ENCODE assay signal across 13 cellular contexts in genomic region chr10:35185260-35186034, GRCh38. TPM values are rescaled to one million over a fixed set of nuclear protein-coding genes. Genes with fewer than 3 reads are reported as not detected.
DNase-seq lines count a peak whose midpoint lies in the region; ATAC-seq, FAIRE-seq and TF ChIP-seq lines count a peak whose summit lies in the region.
"Had no signal": no experiment of that assay in that cellular context is flagged by ENCODE, and none has a peak within 500 bp of the region (broad histone marks: within the 10 kb centered on the region; RNA-seq: fewer than 3 reads in every experiment).

No MANE protein-coding gene starts in this region.

- 82 to 86% methylated on average over 8 of the region's 8 CpGs for WGBS in heart right ventricle, 2 donors
- 88% methylated on average over 8 of the region's 8 CpGs for WGBS in right cardiac atrium

- TF ChIP-seq CTCF in heart right ventricle (IDR thresholded peaks at IDR 0.05) (no peak), WTC11 (IDR thresholded peaks at IDR 0.05) (no peak), upper lobe of right lung (IDR thresholded peaks at IDR 0.05) (no peak)

- no peaks in the 10 kb centered on the region for H3K36me3 Mint-ChIP-seq in WTC11

- H3K36me3 ChIP-seq in heart right ventricle: peaks cover 0 to 6% (median 0%) of the 10 kb centered on the region in 9 donors
- H3K36me3 ChIP-seq in upper lobe of right lung: no peaks in the 10 kb centered on the region

- CTCF ChIA-PET in WTC11 (lab: Charles Lee): interaction anchor here (2.1 kb wide), 1 partner anchor 10 kb away, joined by 13 read pairs; no protein-coding TSS in a partner anchor

- no peak for DNase-seq in heart right ventricle
- DNase-seq in right cardiac atrium: no peak
- DNase-seq in H54 (ENCODE audit: insufficient read length, low spot score): no peak
- DNase-seq in WTC11 (ENCODE audit: low spot score): no peak
- DNase-seq in upper lobe of right lung: no peak
- DNase-seq in NCI-H1694 (lab: John Stamatoyannopoulos, UW): no peak
- DNase-seq in T-helper 2 cell: no peak
- DNase-seq in effector CD4-positive, alpha-beta T cell: no peak
- DNase-seq: activated CD4-positive, CD25-positive, alpha-beta regulatory T cell treated with anti-CD3 and anti-CD28 coated beads, Interleukin-2, amount 50 U/mL, for 72 hours; effector CD8-positive, alpha-beta T cell; NCI-H2171 treated with DMSO at 0.1 percent for 48 hours; stimulated activated CD4-positive, alpha-beta T cell treated with anti-CD3 and anti-CD28 coated beads, Interleukin-2, amount 100 ng/mL, for 48 hours had no signal

- peak in 3 of 8 donors; percentile 25 to 29 (median 29) for ATAC-seq in heart right ventricle
- ATAC-seq in right cardiac atrium: no peak
- no peak for ATAC-seq in WTC11
- no peak for ATAC-seq in upper lobe of right lung

- FAIRE-seq in H54 (lab: Jason Lieb, UNC): peak; percentile 15
- FAIRE-seq: keratinocyte had no signal

- no peaks in the 10 kb centered on the region for H3K9me3 ChIP-seq in heart right ventricle
- H3K9me3 ChIP-seq in right cardiac atrium (ENCODE audit: control insufficient read depth, low read length): no peaks in the 10 kb centered on the region
- H3K9me3 ChIP-seq in upper lobe of right lung: no peaks in the 10 kb centered on the region

- H3K27ac ChIP-seq in heart right ventricle (peak overlapping the region in 6 of 10 donors; percentile 11 to 69 (median 36)), right cardiac atrium (ENCODE audit: low read length) (no peak overlapping the region), upper lobe of right lung (peak overlapping the region; percentile 11)

- no peaks in the 10 kb centered on the region for H3K27me3 Mint-ChIP-seq in WTC11 (ENCODE audit: low read depth)

- intact Hi-C loops in heart right ventricle (cut with DNase I): loop anchor here in 1 of 10 donors (5.0 kb wide), 1 partner anchor 48 kb away; no protein-coding TSS in a partner anchor
- intact Hi-C loops in right cardiac atrium (cut with DNase I): no loop called here
- intact Hi-C loops in upper lobe of right lung (cut with DNase I): no loop called here

- H3K4me3 ChIP-seq in heart right ventricle (no peak overlapping the region), right cardiac atrium (ENCODE audit: low read length) (no peak overlapping the region), upper lobe of right lung (no peak overlapping the region)

- H3K4me1 Mint-ChIP-seq in WTC11: no peaks in the 10 kb centered on the region

- no peaks in the 10 kb centered on the region for H3K9me3 Mint-ChIP-seq in WTC11

- no peak for TF ChIP-seq POLR2A in H54 (IDR thresholded peaks at IDR 0.05; ENCODE audit: low read depth, low read length)

- H3K4me1 ChIP-seq in heart right ventricle (peaks cover 0 to 14% (median 3%) of the 10 kb centered on the region in 9 donors), right cardiac atrium (ENCODE audit: control insufficient read depth, insufficient read depth, low read length) (no peaks in the 10 kb centered on the region), upper lobe of right lung (no peaks in the 10 kb centered on the region)

- H3K27me3 ChIP-seq in heart right ventricle (no peaks in the 10 kb centered on the region), right cardiac atrium (ENCODE audit: control insufficient read depth, insufficient read depth) (no peaks in the 10 kb centered on the region), upper lobe of right lung (no peaks in the 10 kb centered on the region)

- H3K4me3 Mint-ChIP-seq in WTC11: no peak overlapping the region

- H3K27ac Mint-ChIP-seq in WTC11: peak overlapping the region; percentile 45; the same call in 1 of the 2 replicates

- POLR2A ChIA-PET in WTC11 (lab: Charles Lee): no interaction called here

TF ChIP-seq in WTC11, 78 proteins besides CTCF, POLR2A, EP300 and RAD21 (continues in another document):
- no peak for TF ChIP-seq ERG (CRISPR knock-in tag; IDR thresholded peaks at IDR 0.05)
- no peak for TF ChIP-seq HMGXB4 (CRISPR knock-in tag; IDR thresholded peaks at IDR 0.05)
- TF ChIP-seq ZNF138 (CRISPR knock-in tag; conservative IDR thresholded peaks at IDR 0.05): no peak
- TF ChIP-seq GRHL2 (CRISPR knock-in tag; IDR thresholded peaks at IDR 0.05; ENCODE audit: insufficient replicate concordance, severe bottlenecking): no peak
- no peak for TF ChIP-seq IRF1 (CRISPR knock-in tag; IDR thresholded peaks at IDR 0.05)
- TF ChIP-seq NR3C1 (CRISPR knock-in tag; conservative IDR thresholded peaks at IDR 0.05; ENCODE audit: low read depth): no peak
- no peak for TF ChIP-seq ZNF425 (CRISPR knock-in tag; conservative IDR thresholded peaks at IDR 0.05)
- no peak for TF ChIP-seq ZNF416 (CRISPR knock-in tag; IDR thresholded peaks at IDR 0.05)
- no peak for TF ChIP-seq ESRRA (CRISPR knock-in tag; IDR thresholded peaks at IDR 0.05; ENCODE audit: borderline replicate concordance)
- TF ChIP-seq IRF2 (CRISPR knock-in tag; IDR thresholded peaks at IDR 0.05; ENCODE audit: borderline replicate concordance, low read depth): no peak
- TF ChIP-seq HMGA2 (CRISPR knock-in tag; IDR thresholded peaks at IDR 0.05): no peak
- TF ChIP-seq SOX15 (CRISPR knock-in tag; IDR thresholded peaks at IDR 0.05): no peak
- TF ChIP-seq ATF3 (CRISPR knock-in tag; conservative IDR thresholded peaks at IDR 0.05): no peak
- TF ChIP-seq FOXP1 (CRISPR knock-in tag; IDR thresholded peaks at IDR 0.05; ENCODE audit: borderline replicate concordance): no peak
- no peak for TF ChIP-seq NFYB (CRISPR knock-in tag; conservative IDR thresholded peaks at IDR 0.05; ENCODE audit: low read depth)

RNA-seq across cellular contexts. Expression of gene CREM, which starts 58.8 kb away (rescaled TPM):
- total RNA-seq in heart right ventricle (10 to 100 TPM; 44.1 to 91.7 (median 57.6) TPM), right cardiac atrium (10 to 100 TPM; 31.9 to 39.9 (median 37.8) TPM), WTC11 (2021) (17.3 to 23.6 TPM (median 18.3 TPM) in 3 replicates), upper lobe of right lung (24.3 TPM)
- polyA plus RNA-seq in heart right ventricle (10 to 100 TPM; 37.8 to 81.5 TPM), right cardiac atrium (41.0 TPM)
